Comparison of ENCODE assay signal across 9 cellular contexts in the genomic region with DNA sequence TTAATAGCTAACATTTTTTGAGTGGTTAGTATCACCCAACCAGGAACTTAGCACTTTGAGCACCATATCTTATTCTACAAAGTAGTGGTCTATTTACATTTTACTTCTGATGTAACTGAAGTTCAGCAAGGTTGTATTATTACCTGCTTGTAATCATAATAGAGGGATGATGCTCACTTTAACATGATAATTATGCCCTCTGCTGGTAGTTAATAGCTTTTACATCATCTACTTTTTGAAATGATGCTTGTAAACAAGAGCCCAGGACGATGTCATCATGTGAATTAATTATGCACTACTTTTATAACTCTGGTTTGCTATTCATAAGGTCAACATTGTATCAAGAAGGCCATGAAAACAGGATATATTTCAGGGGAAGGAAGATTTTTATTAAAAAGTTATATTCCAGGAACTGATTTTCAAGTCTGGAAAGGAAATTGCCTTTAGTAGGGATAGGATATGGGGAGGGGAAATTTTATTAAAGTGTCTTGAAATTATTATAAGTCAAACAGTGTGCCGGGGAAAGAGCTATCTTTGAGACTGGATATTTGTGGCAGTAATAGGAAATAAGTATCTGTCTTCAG.
DNase-seq lines count a peak whose midpoint lies in the region; TF ChIP-seq lines count a peak whose summit lies in the region.
"Had no signal": no experiment of that assay in that cellular context is flagged by ENCODE, and none has a peak within 500 bp of the region (broad histone marks: within the 10 kb centered on the region; RNA-seq: fewer than 3 reads in every experiment).

No MANE protein-coding gene starts in this region.

- no peaks in the 10 kb centered on the region for H3K36me3 Mint-ChIP-seq in type B pancreatic cell
- H3K36me3 Mint-ChIP-seq in activated naive CD4-positive, alpha-beta T cell treated with anti-CD3 and anti-CD28 coated beads for 36 hours (ENCODE audit: low read depth): no peaks in the 10 kb centered on the region
- H3K36me3 Mint-ChIP-seq: activated naive CD4-positive, alpha-beta T cell treated with anti-CD3 and anti-CD28 coated beads, Interleukin-2, amount 50 U/mL, for 24 hours had no signal

- no peak overlapping the region for H3K4me3 Mint-ChIP-seq in type B pancreatic cell
- H3K4me3 Mint-ChIP-seq in activated naive CD4-positive, alpha-beta T cell treated with anti-CD3 and anti-CD28 coated beads for 36 hours: no peak overlapping the region
- H3K4me3 Mint-ChIP-seq: activated naive CD4-positive, alpha-beta T cell treated with anti-CD3 and anti-CD28 coated beads, Interleukin-2, amount 50 U/mL, for 24 hours had no signal

- peaks cover 3% of the 10 kb centered on the region for H3K27me3 Mint-ChIP-seq in type B pancreatic cell
- no peaks in the 10 kb centered on the region for H3K27me3 Mint-ChIP-seq in activated naive CD4-positive, alpha-beta T cell treated with anti-CD3 and anti-CD28 coated beads for 36 hours (ENCODE audit: low read depth)

- intact Hi-C loops in activated naive CD4-positive, alpha-beta T cell treated with anti-CD3 and anti-CD28 coated beads for 36 hours (cut with micrococcal nuclease): loop anchor here (1.0 to 5.0 kb wide), 8 partner anchors 32 to 1063 kb away; a partner anchor contains a TSS

- H3K4me1 Mint-ChIP-seq in type B pancreatic cell (ENCODE audit: unreplicated experiment): peaks cover 5% of the 10 kb centered on the region
- no peaks in the 10 kb centered on the region for H3K4me1 Mint-ChIP-seq in activated naive CD4-positive, alpha-beta T cell treated with anti-CD3 and anti-CD28 coated beads for 36 hours (ENCODE audit: low read depth)
- H3K4me1 Mint-ChIP-seq: activated naive CD4-positive, alpha-beta T cell treated with anti-CD3 and anti-CD28 coated beads, Interleukin-2, amount 50 U/mL, for 24 hours had no signal

- H3K9me3 Mint-ChIP-seq in type B pancreatic cell: no peaks in the 10 kb centered on the region
- no peaks in the 10 kb centered on the region for H3K9me3 Mint-ChIP-seq in activated naive CD4-positive, alpha-beta T cell treated with anti-CD3 and anti-CD28 coated beads for 36 hours
- H3K9me3 Mint-ChIP-seq: activated naive CD4-positive, alpha-beta T cell treated with anti-CD3 and anti-CD28 coated beads, Interleukin-2, amount 50 U/mL, for 24 hours had no signal

- DNase-seq in SIG-M5 treated with dmso at 0.1 percent for 504 hours (lab: John Stamatoyannopoulos, UW; ENCODE audit: unreplicated experiment) (peak; percentile 56), SIG-M5 (lab: John Stamatoyannopoulos, UW) (no peak), HCEC 1CT (peak; percentile 72), MV-4-11 (lab: John Stamatoyannopoulos, UW) (peak; percentile 20), SK-N-DZ (ENCODE audit: low spot score) (peak; percentile 39), fibroblast of villous mesenchyme (ENCODE audit: low read depth) (peak; percentile 40), type B pancreatic cell (ENCODE audit: extremely low spot score, unreplicated experiment) (no peak)
- DNase-seq in activated naive CD4-positive, alpha-beta T cell treated with anti-CD3 and anti-CD28 coated beads for 36 hours: no peak

- CTCF ChIA-PET in activated naive CD4-positive, alpha-beta T cell treated with anti-CD3 and anti-CD28 coated beads for 36 hours (lab: Charles Lee): interaction anchor here (0.6 to 2.5 kb wide), 29 partner anchors 9 to 942 kb away, joined by 3 to 98 read pairs (median 4); a partner anchor contains a TSS

- H3K4me3 ChIP-seq in fibroblast of villous mesenchyme (ENCODE audit: low read depth, low read length): no peak overlapping the region

- TF ChIP-seq CTCF in fibroblast of villous mesenchyme (IDR thresholded peaks at IDR 0.05; ENCODE audit: insufficient read depth, low read depth, low read length): peak; percentile 51
- TF ChIP-seq CTCF in type B pancreatic cell (conservative IDR thresholded peaks at IDR 0.05): peak; percentile 80

- H3K27ac Mint-ChIP-seq in type B pancreatic cell: no peak overlapping the region
- H3K27ac Mint-ChIP-seq in activated naive CD4-positive, alpha-beta T cell treated with anti-CD3 and anti-CD28 coated beads for 36 hours: no peak overlapping the region
- H3K27ac Mint-ChIP-seq: activated naive CD4-positive, alpha-beta T cell treated with anti-CD3 and anti-CD28 coated beads, Interleukin-2, amount 50 U/mL, for 24 hours had no signal

Comparison
In these comparisons a context has a peak if more than half of its experiments do, and no peak if none do; other contexts are left out.
1. DNase-seq: peak in SIG-M5 treated with dmso at 0.1 percent for 504 hours (single experiment), HCEC 1CT (single experiment), MV-4-11 (single experiment), SK-N-DZ (single experiment) and fibroblast of villous mesenchyme (single experiment); none in SIG-M5 (single experiment), type B pancreatic cell (single experiment) and activated naive CD4-positive, alpha-beta T cell treated with anti-CD3 and anti-CD28 coated beads for 36 hours (single experiment).